Comparison of ENCODE assay signal across 19 cellular contexts in the genomic region with DNA sequence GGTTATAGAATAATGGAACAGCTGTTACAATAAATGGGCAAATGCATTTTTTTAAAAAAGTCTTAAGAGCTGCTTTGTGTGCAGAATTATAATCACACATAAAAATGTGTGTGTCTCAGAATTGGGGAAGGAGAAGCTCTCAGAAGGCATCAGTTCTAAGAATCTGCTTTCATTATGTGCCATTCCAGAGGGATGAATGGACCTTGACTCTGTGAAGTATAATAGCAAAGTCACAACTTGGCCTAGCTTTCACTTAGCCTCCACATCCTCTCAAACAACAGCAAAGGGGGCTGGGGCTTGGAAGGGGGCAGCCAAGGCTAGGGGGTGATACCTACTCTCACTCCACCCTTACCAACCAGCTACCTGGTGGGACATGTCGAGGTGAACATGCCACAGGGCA.
"Had no signal": no experiment of that assay in that cellular context is flagged by ENCODE, and none has a peak within 500 bp of the region (broad histone marks: within the 10 kb centered on the region; RNA-seq: fewer than 3 reads in every experiment).

No MANE protein-coding gene starts in this region.

- H3K4me3 ChIP-seq: coronary artery, tibial artery, uterus had no signal

- DNase-seq: activated B cell treated with CpG ODN at 0.5 μM for 24 hours; activated CD4-positive, alpha-beta memory T cell treated with anti-CD3 and anti-CD28 coated beads, Interleukin-2, amount 10 ng/mL, durations not matched to agents 7 days and 5 days; activated CD4-positive, alpha-beta T cell treated with anti-CD3 and anti-CD28 coated beads for 4 hours; activated naive CD4-positive, alpha-beta T cell treated with anti-CD3 and anti-CD28 coated beads for 36 hours; activated naive CD8-positive, alpha-beta T cell treated with anti-CD3 and anti-CD28 coated beads, Interleukin-2, amount 50 U/mL, for 24 hours; activated T-cell treated with anti-CD3 and anti-CD28 coated beads, Interleukin-2, amount 50 U/mL, for 1 hour; aorta; effector CD4-positive, alpha-beta T cell; stimulated activated CD4-positive, alpha-beta T cell treated with anti-CD3 and anti-CD28 coated beads, Interleukin-12 subunit alpha, Interleukin-12 subunit beta, amount 100 ng/mL, for 4 hours; stimulated activated CD4-positive, alpha-beta T cell treated with anti-CD3 and anti-CD28 coated beads, Interleukin-1b, Interleukin-23, amount 100 ng/mL, for 48 hours; stimulated activated naive CD8-positive, alpha-beta T cell treated with anti-CD3 and anti-CD28 coated beads, Interleukin-15, Interleukin-2, amounts not matched to agents 100 U/mL and 50 U/mL, for 24 hours; substantia nigra; tibial artery; uterus had no signal

- H3K27ac ChIP-seq: coronary artery, parathyroid adenoma, tibial artery, uterus had no signal

- H3K4me3 Mint-ChIP-seq: activated B cell treated with CpG ODN at 0.5 μM for 24 hours; activated CD4-positive, alpha-beta memory T cell treated with anti-CD3 and anti-CD28 coated beads, Interleukin-2, amount 10 ng/mL, durations not matched to agents 7 days and 5 days; activated naive CD4-positive, alpha-beta T cell treated with anti-CD3 and anti-CD28 coated beads for 36 hours; activated naive CD8-positive, alpha-beta T cell treated with anti-CD3 and anti-CD28 coated beads, Interleukin-2, amount 50 U/mL, for 24 hours; T-helper 2 cell treated with Interferon-gamma antibody and Interleukin-4, amounts not matched to agents 5 μg/mL and 100 μg/mL, for 36 hours had no signal

- H3K27ac Mint-ChIP-seq: activated B cell treated with CpG ODN at 0.5 μM for 24 hours; activated CD4-positive, alpha-beta memory T cell treated with anti-CD3 and anti-CD28 coated beads, Interleukin-2, amount 10 ng/mL, durations not matched to agents 7 days and 5 days; activated naive CD4-positive, alpha-beta T cell treated with anti-CD3 and anti-CD28 coated beads for 36 hours; activated naive CD8-positive, alpha-beta T cell treated with anti-CD3 and anti-CD28 coated beads, Interleukin-2, amount 50 U/mL, for 24 hours; activated T-helper 2 cell treated with anti-CD3 and anti-CD28 coated beads, Interferon-gamma antibody, Interleukin-2, Interleukin-4, amounts not matched to agents 10 μg/mL and 5 μg/mL and 100 μg/mL, durations not matched to agents 14 hours and 24 hours and 36 hours; nephron; T-helper 2 cell treated with Interferon-gamma antibody and Interleukin-4, amounts not matched to agents 5 μg/mL and 100 μg/mL, for 36 hours had no signal

- H3K9me3 Mint-ChIP-seq: activated B cell treated with CpG ODN at 0.5 μM for 24 hours; activated CD4-positive, alpha-beta memory T cell treated with anti-CD3 and anti-CD28 coated beads, Interleukin-2, amount 10 ng/mL, durations not matched to agents 7 days and 5 days; activated naive CD4-positive, alpha-beta T cell treated with anti-CD3 and anti-CD28 coated beads for 36 hours; activated naive CD8-positive, alpha-beta T cell treated with anti-CD3 and anti-CD28 coated beads, Interleukin-2, amount 50 U/mL, for 24 hours; activated T-helper 2 cell treated with anti-CD3 and anti-CD28 coated beads, Interferon-gamma antibody, Interleukin-2, Interleukin-4, amounts not matched to agents 10 μg/mL and 5 μg/mL and 100 μg/mL, durations not matched to agents 14 hours and 24 hours and 36 hours had no signal

- H3K36me3 ChIP-seq: tibial artery, uterus had no signal

- H3K27me3 Mint-ChIP-seq: activated CD4-positive, alpha-beta memory T cell treated with anti-CD3 and anti-CD28 coated beads, Interleukin-2, amount 10 ng/mL, durations not matched to agents 7 days and 5 days had no signal

- ATAC-seq: activated naive CD8-positive, alpha-beta T cell treated with anti-CD3 and anti-CD28 coated beads, Interleukin-2, amount 50 U/mL, for 24 hours; stimulated activated naive CD8-positive, alpha-beta T cell treated with anti-CD3 and anti-CD28 coated beads, Interleukin-15, Interleukin-2, amounts not matched to agents 100 U/mL and 50 U/mL, for 24 hours had no signal

- H3K27me3 ChIP-seq: uterus had no signal

- H3K9me3 ChIP-seq: tibial artery, uterus had no signal

- H3K4me1 ChIP-seq: uterus had no signal
